In the genomic region with DNA sequence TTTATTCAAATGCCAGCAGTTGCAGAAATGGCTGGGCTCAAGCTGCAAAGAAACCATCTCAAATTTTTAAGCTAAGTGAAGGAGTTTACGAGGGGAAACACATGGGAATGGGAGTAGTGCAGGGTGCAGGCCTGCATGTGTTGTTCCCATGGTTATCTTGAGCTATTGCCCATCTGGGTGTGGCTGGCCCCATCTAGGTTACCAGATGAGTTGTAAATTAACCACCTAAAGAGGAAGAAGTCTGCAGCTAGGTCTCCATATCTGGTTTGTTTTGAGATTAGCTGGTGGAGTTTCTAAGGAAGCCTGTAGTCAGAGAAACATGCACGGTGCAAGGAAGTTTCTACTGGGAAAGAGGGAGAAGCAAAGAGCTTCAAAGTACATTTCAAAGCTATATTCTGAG, we compare ENCODE assay signal across 9 cellular contexts. TPM values are rescaled to one million over a fixed set of nuclear protein-coding genes. Genes with fewer than 3 reads are reported as not detected.
DNase-seq lines count a peak whose midpoint lies in the region; ATAC-seq and TF ChIP-seq lines count a peak whose summit lies in the region.
"Had no signal": no experiment of that assay in that cellular context is flagged by ENCODE, and none has a peak within 500 bp of the region (broad histone marks: within the 10 kb centered on the region; RNA-seq: fewer than 3 reads in every experiment).

No MANE protein-coding gene starts in this region.

- POLR2A ChIA-PET in naive thymus-derived CD8-positive, alpha-beta T cell (lab: Charles Lee), result no interaction called here

- H3K4me3 Mint-ChIP-seq in HFFc6, result no peak overlapping the region
- H3K4me3 Mint-ChIP-seq in naive thymus-derived CD8-positive, alpha-beta T cell, result no peak overlapping the region
- H3K4me3 Mint-ChIP-seq: GM23338 had no signal

- ATAC-seq in GM19324 (IDR thresholded peaks at IDR 0.05; ENCODE audit: low FRiP score, unreplicated experiment), result peak; percentile 81
- ATAC-seq in HG02678 (IDR thresholded peaks at IDR 0.05; ENCODE audit: unreplicated experiment), result peak; percentile 86
- peak; percentile 72 for ATAC-seq in HG03558 (IDR thresholded peaks at IDR 0.05; ENCODE audit: extremely low read depth, unreplicated experiment)
- no peak for ATAC-seq in naive thymus-derived CD8-positive, alpha-beta T cell
- ATAC-seq: GM23338 had no signal

- H3K27me3 Mint-ChIP-seq in HFFc6 (ENCODE audit: insufficient read depth), result no peaks in the 10 kb centered on the region
- H3K27me3 Mint-ChIP-seq in naive thymus-derived CD8-positive, alpha-beta T cell, result peaks cover 0 to 4% (median 0%) of the 10 kb centered on the region in 5 donors

- peaks cover 16% of the 10 kb centered on the region for H3K9me3 Mint-ChIP-seq in HFFc6
- H3K9me3 Mint-ChIP-seq in naive thymus-derived CD8-positive, alpha-beta T cell, result peaks cover 0 to 32% (median 16%) of the 10 kb centered on the region in 9 donors

- H3K36me3 Mint-ChIP-seq in HFFc6 (ENCODE audit: low read depth), result peaks cover 15% of the 10 kb centered on the region
- peaks cover 0 to 10% (median 8%) of the 10 kb centered on the region in 3 donors for H3K36me3 Mint-ChIP-seq in naive thymus-derived CD8-positive, alpha-beta T cell

- no peak for TF ChIP-seq CTCF in HFFc6 (IDR thresholded peaks at IDR 0.05)

- peaks cover 13% of the 10 kb centered on the region for H3K4me1 Mint-ChIP-seq in HFFc6 (ENCODE audit: low read depth)
- no peaks in the 10 kb centered on the region for H3K4me1 Mint-ChIP-seq in naive thymus-derived CD8-positive, alpha-beta T cell
- H3K4me1 Mint-ChIP-seq: GM23338 had no signal

- DNase-seq in mucosa of gallbladder (ENCODE audit: low spot score) (peak; percentile 46), HUDEP-2 (lab: John Stamatoyannopoulos, UW; ENCODE audit: unreplicated experiment in 76 of 76) (no peak), SK-N-DZ (ENCODE audit: low spot score) (no peak), HFFc6 (no peak)
- DNase-seq in naive thymus-derived CD8-positive, alpha-beta T cell, result no peak

- no peak overlapping the region for H3K27ac Mint-ChIP-seq in HFFc6
- no peak overlapping the region for H3K27ac Mint-ChIP-seq in naive thymus-derived CD8-positive, alpha-beta T cell
- H3K27ac Mint-ChIP-seq: GM23338 had no signal

RNA-seq across cellular contexts. Expression of gene STEAP2, which starts 23.3 kb away (rescaled TPM):
- 29.9 TPM for total RNA-seq in mucosa of gallbladder
- 0.34 and 1.5 TPM in 2 replicates for polyA plus RNA-seq in SK-N-DZ (2014; cell fraction: cytosol; rRNA removed)
- polyA plus RNA-seq in SK-N-DZ (2014; cell fraction: nucleus; rRNA removed), result 0.43 and 0.72 TPM in 2 replicates
- total RNA-seq in HFFc6 (2021; fragmentation: NEBNext Ultra II Directional; extraction: Animal tissue kit (Norgen Biotek cat#: 25700)), result 10 to 100 TPM; 11.0 to 18.1 (median 14.9) TPM
- not detected for total RNA-seq in naive thymus-derived CD8-positive, alpha-beta T cell
- not detected for polyA plus RNA-seq in naive thymus-derived CD8-positive, alpha-beta T cell

RNA-seq across cellular contexts. Expression of gene STEAP1, which starts 34.0 kb away (rescaled TPM):
- 13.1 TPM for total RNA-seq in mucosa of gallbladder
- 0.23 TPM in 1 of 2 replicates, not detected in the other for polyA plus RNA-seq in SK-N-DZ (2014; cell fraction: cytosol; rRNA removed)
- 0.91 TPM in 1 of 2 replicates, not detected in the other for polyA plus RNA-seq in SK-N-DZ (2014; cell fraction: nucleus; rRNA removed)
- 10 to 100 TPM; 19.6 to 67.4 (median 65.7) TPM for total RNA-seq in HFFc6 (2021; fragmentation: NEBNext Ultra II Directional; extraction: Animal tissue kit (Norgen Biotek cat#: 25700))
- total RNA-seq in naive thymus-derived CD8-positive, alpha-beta T cell, result not detected
- polyA plus RNA-seq in naive thymus-derived CD8-positive, alpha-beta T cell, result under 1 TPM in 1 of 3 donors, not detected in 2; 0.28 TPM

RNA-seq across cellular contexts. Expression of gene CFAP69, which starts 56.7 kb away (rescaled TPM):
- 11.6 TPM for total RNA-seq in mucosa of gallbladder
- 0.24 TPM in 1 of 2 replicates, not detected in the other for polyA plus RNA-seq in SK-N-DZ (2014; cell fraction: cytosol; rRNA removed)
- 1.2 and 7.0 TPM in 2 replicates for polyA plus RNA-seq in SK-N-DZ (2014; cell fraction: nucleus; rRNA removed)
- total RNA-seq in HFFc6 (2021; fragmentation: NEBNext Ultra II Directional; extraction: Animal tissue kit (Norgen Biotek cat#: 25700)), result 1 to 10 TPM in 4 of 6 experiments, under 1 TPM in 2; 0.71 to 2.4 (median 1.2) TPM
- total RNA-seq in naive thymus-derived CD8-positive, alpha-beta T cell, result under 1 TPM; 0.39 to 0.77 TPM
- polyA plus RNA-seq in naive thymus-derived CD8-positive, alpha-beta T cell, result not detected

Comparison
In these comparisons a context has a peak if more than half of its experiments do, and no peak if none do; other contexts are left out.
1. ATAC-seq: peak in GM19324 (single experiment), HG02678 (single experiment) and HG03558 (single experiment); none in naive thymus-derived CD8-positive, alpha-beta T cell (0 of 2).
2. RNA of gene STEAP2, which starts 23.3 kb away (total RNA-seq): 29.9 TPM in mucosa of gallbladder (single experiment) and 11.0 to 18.1 TPM in HFFc6; not detected in naive thymus-derived CD8-positive, alpha-beta T cell; every median in the first group is over 10 times any median in the second.
3. RNA of gene STEAP1, which starts 34.0 kb away (total RNA-seq): 19.6 to 67.4 TPM in HFFc6 and 13.1 TPM in mucosa of gallbladder (single experiment); not detected in naive thymus-derived CD8-positive, alpha-beta T cell; every median in the first group is over 10 times any median in the second.